1 cellular context compared by ENCODE assay signal in genomic region chr10:16519250-16519907, GRCh38.
TF ChIP-seq lines count a peak whose summit lies in the region.

No MANE protein-coding gene starts in this region.

TF ChIP-seq in neural cell, 6 proteins besides CTCF, POLR2A, EP300 and RAD21 (continued from another document):
- TF ChIP-seq REST (IDR thresholded peaks at IDR 0.05; ENCODE audit: borderline replicate concordance) (no peak), MXI1 (conservative IDR thresholded peaks at IDR 0.05; ENCODE audit: poor library complexity, severe bottlenecking) (no peak), EZH2 (IDR thresholded peaks at IDR 0.05; ENCODE audit: borderline replicate concordance, insufficient read depth, low read length, poor library complexity, severe bottlenecking) (no peak), SMC3 (conservative IDR thresholded peaks at IDR 0.05; ENCODE audit: poor library complexity) (no peak), TAF1 (IDR thresholded peaks at IDR 0.05; ENCODE audit: low read depth) (no peak)
